ENCODE assay signal across 33 cellular contexts in the genomic region with DNA sequence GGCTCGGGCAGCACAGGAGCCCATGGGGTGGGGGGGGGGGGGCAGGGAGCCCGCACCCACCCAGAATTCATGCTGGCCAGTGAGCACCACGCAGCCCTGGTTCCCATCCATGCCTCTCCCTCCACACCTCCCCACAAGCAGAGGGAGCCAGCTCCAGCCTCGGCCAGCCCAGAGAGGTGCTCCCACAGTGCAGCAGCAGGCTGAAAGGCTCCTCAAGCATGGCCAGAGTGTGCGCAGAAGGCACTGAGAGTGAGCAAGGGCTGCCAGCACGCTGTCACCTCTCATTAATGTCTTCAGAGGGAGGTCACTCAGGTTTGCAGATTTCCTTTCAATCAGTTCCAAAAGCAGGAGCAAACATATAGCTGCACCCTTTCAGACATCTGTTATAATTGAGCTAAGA. TPM values are rescaled to one million over a fixed set of nuclear protein-coding genes. Genes with fewer than 3 reads are reported as not detected.
"Had no signal": no experiment of that assay in that cellular context is flagged by ENCODE, and none has a peak within 500 bp of the region (broad histone marks: within the 10 kb centered on the region; RNA-seq: fewer than 3 reads in every experiment).

No MANE protein-coding gene starts in this region.

- H3K4me1 Mint-ChIP-seq: stimulated activated effector memory CD8-positive, alpha-beta T cell treated with anti-CD3 and anti-CD28 coated beads, Interleukin-12 subunit alpha, Interleukin-12 subunit beta, amount 100 ng/mL, for 72 hours; stimulated activated memory B cell treated with anti-CD40 and anti-IgM and Interleukin-4, amounts not matched to agents 10 μg/mL and 1 μg/mL and 100 μg/mL, for 72 hours had no signal

- H3K4me3 Mint-ChIP-seq: stimulated activated effector memory CD8-positive, alpha-beta T cell treated with anti-CD3 and anti-CD28 coated beads, Interleukin-12 subunit alpha, Interleukin-12 subunit beta, amount 100 ng/mL, for 72 hours; stimulated activated memory B cell treated with anti-CD40 and anti-IgM and Interleukin-4, amounts not matched to agents 10 μg/mL and 1 μg/mL and 100 μg/mL, for 72 hours; stimulated activated naive B cell treated with anti-CD40 and anti-IgM and Interleukin-4, amounts not matched to agents 10 μg/mL and 1 μg/mL and 100 μg/mL, for 72 hours; stimulated activated naive CD8-positive, alpha-beta T cell treated with anti-CD3 and anti-CD28 coated beads, Interleukin-15, Interleukin-2, amounts not matched to agents 100 ng/mL and 50 ng/mL, for 24 hours; type B pancreatic cell had no signal

- H3K27ac Mint-ChIP-seq: stimulated activated effector memory CD8-positive, alpha-beta T cell treated with anti-CD3 and anti-CD28 coated beads, Interleukin-12 subunit alpha, Interleukin-12 subunit beta, amount 100 ng/mL, for 72 hours; stimulated activated memory B cell treated with anti-CD40 and anti-IgM and Interleukin-4, amounts not matched to agents 10 μg/mL and 1 μg/mL and 100 μg/mL, for 72 hours; stimulated activated naive B cell treated with anti-CD40 and anti-IgM and Interleukin-4, amounts not matched to agents 10 μg/mL and 1 μg/mL and 100 μg/mL, for 72 hours; stimulated activated naive CD8-positive, alpha-beta T cell treated with anti-CD3 and anti-CD28 coated beads, Interleukin-15, Interleukin-2, amounts not matched to agents 100 ng/mL and 50 ng/mL, for 24 hours; type B pancreatic cell had no signal

- DNase-seq: stimulated activated CD4-positive, alpha-beta T cell treated with anti-CD3 and anti-CD28 coated beads, Interleukin-2, amount 100 ng/mL, for 24 hours; stimulated activated CD4-positive, alpha-beta T cell treated with anti-CD3 and anti-CD28 coated beads, Interleukin-2, amount 100 ng/mL, for 48 hours; stimulated activated CD4-positive, alpha-beta T cell treated with anti-CD3 and anti-CD28 coated beads, Interleukin-4, amount 100 ng/mL, for 1 hour; stimulated activated CD4-positive, alpha-beta T cell treated with anti-CD3 and anti-CD28 coated beads, Interleukin-4, amount 100 ng/mL, for 24 hours; stimulated activated CD4-positive, alpha-beta T cell treated with anti-CD3 and anti-CD28 coated beads, Interleukin-4, amount 100 ng/mL, for 4 hours; stimulated activated CD8-positive, alpha-beta memory T cell treated with anti-CD3 and anti-CD28 coated beads, Interleukin-4, amount 100 ng/mL, for 48 hours; stimulated activated naive B cell treated with anti-CD40 and anti-IgM and Interleukin-4, amounts not matched to agents 10 μg/mL and 1 μg/mL and 100 μg/mL, for 72 hours; stimulated activated naive CD4-positive, alpha-beta T cell; stimulated activated naive CD4-positive, alpha-beta T cell treated with Interleukin-2 at 50 U/mL for 16 hours; stomach; substantia nigra; testis; thyroid gland; tibial artery; transverse colon; trophoblast cell; upper lobe of right lung; uterus had no signal

- H3K36me3 ChIP-seq: stomach, suprapubic skin, thoracic aorta, thyroid gland, tibial artery, tibial nerve, transverse colon, upper lobe of left lung, upper lobe of right lung, uterus, vagina had no signal

- FAIRE-seq: urothelium cell line had no signal

- H3K27me3 ChIP-seq: stomach, suprapubic skin, testis, thyroid gland, tibial artery, tibial nerve, transverse colon, upper lobe of left lung, upper lobe of right lung, uterus, vagina had no signal

- H3K9me3 Mint-ChIP-seq: stimulated activated effector memory CD8-positive, alpha-beta T cell treated with anti-CD3 and anti-CD28 coated beads, Interleukin-12 subunit alpha, Interleukin-12 subunit beta, amount 100 ng/mL, for 72 hours; stimulated activated memory B cell treated with anti-CD40 and anti-IgM and Interleukin-4, amounts not matched to agents 10 μg/mL and 1 μg/mL and 100 μg/mL, for 72 hours; stimulated activated naive CD8-positive, alpha-beta T cell treated with anti-CD3 and anti-CD28 coated beads, Interleukin-15, Interleukin-2, amounts not matched to agents 100 ng/mL and 50 ng/mL, for 24 hours; type B pancreatic cell had no signal

- H3K4me3 ChIP-seq: stomach, suprapubic skin, testis, thoracic aorta, thyroid gland, tibial artery, tibial nerve, transverse colon, upper lobe of left lung, upper lobe of right lung, uterus, vagina had no signal

- ATAC-seq: stimulated activated effector memory CD8-positive, alpha-beta T cell treated with anti-CD3 and anti-CD28 coated beads, Interleukin-12 subunit alpha, Interleukin-12 subunit beta, amount 100 ng/mL, for 72 hours; stimulated activated memory B cell treated with anti-CD40 and anti-IgM and Interleukin-4, amounts not matched to agents 10 μg/mL and 1 μg/mL and 100 μg/mL, for 72 hours; stimulated activated naive B cell treated with anti-CD40 and anti-IgM and Interleukin-4, amounts not matched to agents 10 μg/mL and 1 μg/mL and 100 μg/mL, for 72 hours had no signal

- H3K27me3 Mint-ChIP-seq: stimulated activated memory B cell treated with anti-CD40 and anti-IgM and Interleukin-4, amounts not matched to agents 10 μg/mL and 1 μg/mL and 100 μg/mL, for 72 hours; stimulated activated naive B cell treated with anti-CD40 and anti-IgM and Interleukin-4, amounts not matched to agents 10 μg/mL and 1 μg/mL and 100 μg/mL, for 72 hours; stimulated activated naive CD8-positive, alpha-beta T cell treated with anti-CD3 and anti-CD28 coated beads, Interleukin-15, Interleukin-2, amounts not matched to agents 100 ng/mL and 50 ng/mL, for 24 hours; type B pancreatic cell had no signal

- H3K4me1 ChIP-seq: stomach, suprapubic skin, testis, tibial artery, tibial nerve, upper lobe of left lung, upper lobe of right lung, uterus, vagina had no signal

- H3K27ac ChIP-seq: stomach, suprapubic skin, testis, thoracic aorta, thyroid gland, tibial artery, tibial nerve, transverse colon, upper lobe of left lung, upper lobe of right lung, uterus, vagina had no signal

- H3K9me3 ChIP-seq: stomach, suprapubic skin, testis, thoracic aorta, thyroid gland, tibial artery, tibial nerve, transverse colon, upper lobe of left lung, upper lobe of right lung, uterus, vagina had no signal

- H3K36me3 Mint-ChIP-seq: stimulated activated effector memory CD8-positive, alpha-beta T cell treated with anti-CD3 and anti-CD28 coated beads, Interleukin-12 subunit alpha, Interleukin-12 subunit beta, amount 100 ng/mL, for 72 hours; stimulated activated memory B cell treated with anti-CD40 and anti-IgM and Interleukin-4, amounts not matched to agents 10 μg/mL and 1 μg/mL and 100 μg/mL, for 72 hours; stimulated activated naive B cell treated with anti-CD40 and anti-IgM and Interleukin-4, amounts not matched to agents 10 μg/mL and 1 μg/mL and 100 μg/mL, for 72 hours; type B pancreatic cell had no signal

RNA-seq across cellular contexts. Expression of gene GSTA3, which starts 53.2 kb away (rescaled TPM):
- total RNA-seq: stomach, subcutaneous adipose tissue, temporal lobe, thoracic aorta, thyroid gland, tibial nerve, transverse colon, upper lobe of right lung, ureter, urinary bladder, vagina had no signal
- polyA plus RNA-seq: thymus, urinary bladder had no signal
